Comparison of ENCODE assay signal across 13 cellular contexts in genomic region chr5:161851691-161852299, GRCh38. TPM values are rescaled to one million over a fixed set of nuclear protein-coding genes. Genes with fewer than 3 reads are reported as not detected.
DNase-seq lines count a peak whose midpoint lies in the region; ATAC-seq and TF ChIP-seq lines count a peak whose summit lies in the region.
"Had no signal": no experiment of that assay in that cellular context is flagged by ENCODE, and none has a peak within 500 bp of the region (broad histone marks: within the 10 kb centered on the region; RNA-seq: fewer than 3 reads in every experiment).

No MANE protein-coding gene starts in this region.

- H3K9me3 ChIP-seq in HCT116 (ENCODE audit: control insufficient read depth in 1 of 2, insufficient read depth in 1 of 2, low read depth in 1 of 2, low read length in 2 of 2) (no peaks in the 10 kb centered on the region; a peak in 1 of 4 replicates), SK-N-MC (ENCODE audit: low read depth, low read length) (no peaks in the 10 kb centered on the region)
- H3K9me3 ChIP-seq: left ventricle myocardium inferior, sigmoid colon had no signal

- H3K27me3 ChIP-seq in HCT116 (ENCODE audit: insufficient read depth, low read length) (no peaks in the 10 kb centered on the region), kidney epithelial cell (ENCODE audit: control insufficient read depth, insufficient read depth, low read length) (peaks cover 11% of the 10 kb centered on the region)

- CTCF ChIA-PET in HCT116 (lab: Charles Lee), result no interaction called here

- no peak overlapping the region for H2AFZ ChIP-seq in HCT116 (ENCODE audit: low read depth, low read length, poor library complexity, severe bottlenecking)

- peak in 2 of 3 experiments; percentile 16 to 43; a peak in 3 of 6 replicates for TF ChIP-seq CTCF in HCT116 (IDR thresholded peaks at IDR 0.05 in 2 of 3, conservative IDR thresholded peaks at IDR 0.05 in 1 of 3; ENCODE audit: borderline replicate concordance in 1 of 3, insufficient read depth in 1 of 3, low read depth in 2 of 3, low read length in 2 of 3)
- TF ChIP-seq CTCF in kidney epithelial cell (IDR thresholded peaks at IDR 0.05; ENCODE audit: insufficient read depth, low read length, poor library complexity, severe bottlenecking), result peak; percentile 10

- no peak overlapping the region for H3K27ac ChIP-seq in HCT116 (ENCODE audit: low read depth, low read length)
- H3K27ac ChIP-seq in SK-N-MC, result no peak overlapping the region
- H3K27ac ChIP-seq: epithelial cell of prostate, left ventricle myocardium inferior, sigmoid colon had no signal

- H3K4me3 ChIP-seq in HCT116 (replicated peaks in 1 of 2; ENCODE audit: low read depth in 1 of 2, low read length in 2 of 2) (no peak overlapping the region), SK-N-MC (no peak overlapping the region), kidney epithelial cell (ENCODE audit: low read depth, low read length) (no peak overlapping the region)
- H3K4me3 ChIP-seq: left ventricle myocardium inferior, sigmoid colon had no signal

- no peak overlapping the region for H3K9ac ChIP-seq in HCT116 (ENCODE audit: low read length)
- no peak overlapping the region for H3K9ac ChIP-seq in SK-N-MC (ENCODE audit: insufficient read length)

- no peak for TF ChIP-seq POLR2A in HCT116 (IDR thresholded peaks at IDR 0.05; ENCODE audit: borderline replicate concordance, extremely low read depth, insufficient read depth, insufficient read length)

- RAD21 ChIA-PET in HCT116 (lab: Charles Lee; ENCODE audit: low non-redundant PET in 1 of 2, low total read pairs in 2 of 2, uncharacterized antibody in 2 of 2, unreplicated experiment in 2 of 2), result no interaction called here

- no TSS peak for BruUV-seq in HCT116 (replicated peaks; lab: Mats Ljungman, UMichigan)

- no peaks in the 10 kb centered on the region for H3K9me2 ChIP-seq in HCT116 (ENCODE audit: insufficient read depth)

- H3K36me3 ChIP-seq in HCT116 (ENCODE audit: control insufficient read depth in 1 of 2, insufficient read depth in 2 of 2, low read length in 2 of 2) (no peaks in the 10 kb centered on the region), SK-N-MC (ENCODE audit: insufficient read depth, low read length) (no peaks in the 10 kb centered on the region), kidney epithelial cell (ENCODE audit: control insufficient read depth, insufficient read depth, low read length) (no peaks in the 10 kb centered on the region)
- H3K36me3 ChIP-seq: left ventricle myocardium inferior, sigmoid colon had no signal

- H3K4me1 ChIP-seq in HCT116 (ENCODE audit: control insufficient read depth in 1 of 2, insufficient read depth in 2 of 2, low read length in 2 of 2), result no peaks in the 10 kb centered on the region
- H3K4me1 ChIP-seq: left ventricle myocardium inferior had no signal

- no peak overlapping the region for H3K4me2 ChIP-seq in HCT116 (ENCODE audit: low read length)

- H3K79me2 ChIP-seq in HCT116 (ENCODE audit: insufficient read depth, low read length), result no peaks in the 10 kb centered on the region

- TF ChIP-seq RAD21 in HCT116 (IDR thresholded peaks at IDR 0.05; ENCODE audit: low read depth), result peak; percentile 35; the same call in 1 of the 2 replicates

- POLR2A ChIA-PET in HCT116 (lab: Charles Lee), result no interaction called here

- intact Hi-C loops in HCT116 (cut with micrococcal nuclease), result loop anchor here (2.0 to 5.0 kb wide), 2 partner anchors 1496 to 1557 kb away; no protein-coding TSS in a partner anchor
- intact Hi-C loops in left colon (cut with DNase I, micrococcal nuclease), result no loop called here

- H4K20me1 ChIP-seq in HCT116 (ENCODE audit: insufficient read depth), result no peaks in the 10 kb centered on the region

- DNase-seq in DMS53 treated with DMSO at 0.1 percent for 48 hours (lab: John Stamatoyannopoulos, UW; ENCODE audit: unreplicated experiment) (peak; percentile 37), HCT116 (ENCODE audit: low read depth, low spot score) (no peak), SK-N-MC (ENCODE audit: low read depth, low spot score) (peak; percentile 3), kidney epithelial cell (ENCODE audit: low read depth) (no peak), amygdala (lab: John Stamatoyannopoulos, UW) (no peak), left colon (no peak)
- DNase-seq in NK-92 treated with Interleukin-12 subunit alpha and Interleukin-12 subunit beta, amount 100 ng/mL, for 24 hours (lab: John Stamatoyannopoulos, UW), result no peak
- DNase-seq: left ventricle myocardium inferior, sigmoid colon had no signal

- no peak for ATAC-seq in HCT116
- no peak for ATAC-seq in GM18907 (IDR thresholded peaks at IDR 0.05; ENCODE audit: unreplicated experiment)
- no peak for ATAC-seq in left colon
- ATAC-seq: activated naive CD4-positive, alpha-beta T cell treated with anti-CD3 and anti-CD28 coated beads, Interleukin-2, amount 50 U/mL, for 72 hours; stimulated activated effector memory CD8-positive, alpha-beta T cell treated with anti-CD3 and anti-CD28 coated beads, Interleukin-12 subunit alpha, Interleukin-12 subunit beta, amount 100 ng/mL, for 72 hours had no signal

TF ChIP-seq in HCT116, 20 proteins besides CTCF, POLR2A, EP300 and RAD21:
- TF ChIP-seq SRF (IDR thresholded peaks at IDR 0.05; ENCODE audit: low read depth) (no peak), CEBPB (IDR thresholded peaks at IDR 0.05; ENCODE audit: low read depth) (no peak), POLR2AphosphoS5 (IDR thresholded peaks at IDR 0.05; ENCODE audit: low read depth, low read length) (no peak), EZH2phosphoT487 (IDR thresholded peaks at IDR 0.05; ENCODE audit: borderline replicate concordance) (no peak), ELF1 (IDR thresholded peaks at IDR 0.05; ENCODE audit: borderline replicate concordance, low read depth) (no peak), SP1 (IDR thresholded peaks at IDR 0.05; ENCODE audit: low read depth) (no peak), EGR1 (IDR thresholded peaks at IDR 0.05; ENCODE audit: low read depth) (no peak), ATF3 (IDR thresholded peaks at IDR 0.05) (no peak), ZBTB33 (IDR thresholded peaks at IDR 0.05; ENCODE audit: extremely low read depth, insufficient replicate concordance, low read length) (no peak), FOSL1 (IDR thresholded peaks at IDR 0.05; ENCODE audit: low read depth) (no peak), CBX3 (IDR thresholded peaks at IDR 0.05; ENCODE audit: low read depth) (no peak), SIN3A (IDR thresholded peaks at IDR 0.05; ENCODE audit: low read depth) (no peak), YY1 (IDR thresholded peaks at IDR 0.05; ENCODE audit: extremely low read depth, insufficient replicate concordance, low read depth, low read length) (no peak), ZNF274 (IDR thresholded peaks at IDR 0.05; ENCODE audit: low read depth, low read length) (no peak), ZFX (IDR thresholded peaks at IDR 0.05) (no peak)
TF ChIP-seq in HCT116: peak in this region for 0.

RNA-seq across cellular contexts. Expression of gene GABRA1, which starts 3.9 kb away (rescaled TPM):
- not detected for total RNA-seq in HCT116 (2021; ENCODE audit: unreplicated experiment)
- polyA plus RNA-seq in HCT116 (2012), result not detected in 2 replicates
- total RNA-seq in kidney epithelial cell, result not detected in 2 replicates
- not detected for total RNA-seq in left colon
- total RNA-seq: activated naive CD4-positive, alpha-beta T cell treated with anti-CD3 and anti-CD28 coated beads, Interleukin-2, amount 50 U/mL, for 72 hours; left ventricle myocardium inferior; sigmoid colon had no signal

Comparison
In these comparisons a context has a peak if more than half of its experiments do, and no peak if none do; other contexts are left out.
1. DNase-seq: peak in DMS53 treated with DMSO at 0.1 percent for 48 hours (single experiment) and SK-N-MC (single experiment); none in HCT116 (single experiment), kidney epithelial cell (single experiment), amygdala (0 of 56), left colon (0 of 2) and NK-92 treated with Interleukin-12 subunit alpha and Interleukin-12 subunit beta, amount 100 ng/mL, for 24 hours (single experiment).